Comparison of ENCODE assay signal across 8 cellular contexts in genomic region chr19:36686365-36687213, GRCh38. TPM values are rescaled to one million over a fixed set of nuclear protein-coding genes. Genes with fewer than 3 reads are reported as not detected.
DNase-seq lines count a peak whose midpoint lies in the region; ATAC-seq and TF ChIP-seq lines count a peak whose summit lies in the region.

No MANE protein-coding gene starts in this region.

- ATAC-seq in GM19035 (IDR thresholded peaks at IDR 0.05; ENCODE audit: unreplicated experiment) (no peak), HG02798 (IDR thresholded peaks at IDR 0.05; ENCODE audit: poor library complexity, unreplicated experiment) (no peak)

- TF ChIP-seq CTCF in endothelial cell (IDR thresholded peaks at IDR 0.05; ENCODE audit: unreplicated experiment), result no peak

- H3K27me3 Mint-ChIP-seq in endothelial cell (ENCODE audit: unreplicated experiment), result peaks cover 11% of the 10 kb centered on the region

- H3K36me3 ChIP-seq in BLaER1 (peaks cover 43% of the 10 kb centered on the region), GM23248 (ENCODE audit: low read depth) (peaks cover 21% of the 10 kb centered on the region)

- WGBS in GM23248 (ENCODE audit: low coverage in 1 of 2, low lambda C conversion rate in 2 of 2, missing lambda C conversion rate in 2 of 2), 2 experiments, result 24 to 27% methylated on average over 18 to 20 of the region's 20 CpGs

- H3K4me2 ChIP-seq in BLaER1, result peak overlapping the region; percentile 97
- H3K4me2 ChIP-seq in GM23248 (ENCODE audit: unreplicated experiment), result peak overlapping the region; percentile 93

- H3K27ac Mint-ChIP-seq in endothelial cell (ENCODE audit: unreplicated experiment), result peak overlapping the region; percentile 48

- H4K20me1 ChIP-seq in BLaER1, result no peaks in the 10 kb centered on the region
- H4K20me1 ChIP-seq in GM23248 (ENCODE audit: insufficient read depth), result no peaks in the 10 kb centered on the region

- H3K4me1 Mint-ChIP-seq in endothelial cell (ENCODE audit: unreplicated experiment), result peaks cover 22% of the 10 kb centered on the region

- H3K9me3 ChIP-seq in BLaER1 (peaks cover 50% of the 10 kb centered on the region), GM23248 (ENCODE audit: low read depth) (no peaks in the 10 kb centered on the region)

- H3K4me3 ChIP-seq in BLaER1, result peak overlapping the region; percentile 90
- H3K4me3 ChIP-seq in GM23248, result peak overlapping the region; percentile 99

- in situ Hi-C loops in GM23248 (cut with MboI), result no loop called here

- H3K9ac ChIP-seq in BLaER1 (peak overlapping the region; percentile 91), GM23248 (peak overlapping the region; percentile 84)

- peaks cover 46% of the 10 kb centered on the region for H3K36me3 Mint-ChIP-seq in endothelial cell (ENCODE audit: low read depth, unreplicated experiment)

- H3K27ac ChIP-seq in BLaER1 (peak overlapping the region; percentile 85), GM23248 (peak overlapping the region; percentile 26; the same call in 1 of the 2 replicates)

- DNase-seq in GM23248 (peak; percentile 32), RPMI7951 (ENCODE audit: low read depth) (peak; percentile 6), endothelial cell (ENCODE audit: low spot score) (no peak), myocyte (ENCODE audit: low read depth) (peak; percentile 84), NCI-H2227 (lab: John Stamatoyannopoulos, UW; ENCODE audit: unreplicated experiment) (no peak)

- peak overlapping the region; percentile 100 for H2AFZ ChIP-seq in GM23248

- peaks cover 79% of the 10 kb centered on the region for H3K79me2 ChIP-seq in GM23248 (ENCODE audit: insufficient read depth)

- H3K27me3 ChIP-seq in BLaER1, result no peaks in the 10 kb centered on the region
- H3K27me3 ChIP-seq in GM23248 (replicated peaks; ENCODE audit: insufficient read depth), result no peaks in the 10 kb centered on the region

- H3K9me3 Mint-ChIP-seq in endothelial cell (ENCODE audit: unreplicated experiment), result peaks cover 16% of the 10 kb centered on the region

- H3K9me2 ChIP-seq in GM23248 (ENCODE audit: insufficient read depth), result no peaks in the 10 kb centered on the region

- no peaks in the 10 kb centered on the region for H3F3A ChIP-seq in GM23248 (ENCODE audit: insufficient read depth)

- H3K4me1 ChIP-seq in BLaER1, result peaks cover 22% of the 10 kb centered on the region
- peaks cover 6% of the 10 kb centered on the region for H3K4me1 ChIP-seq in GM23248 (ENCODE audit: insufficient read depth)

- H3K4me3 Mint-ChIP-seq in endothelial cell (ENCODE audit: unreplicated experiment), result peak overlapping the region; percentile 96

RNA-seq across cellular contexts. Expression of gene ZNF567, which starts 0.8 kb away (rescaled TPM):
- 3.2 and 5.7 TPM in 2 replicates for total RNA-seq in GM23248 (2014; rRNA removed; shearing (Covaris generic))
- 5.2 and 6.1 TPM in 2 replicates for polyA plus RNA-seq in GM23248 (2016; fragmentation: Nextera tagmentation; extraction: Ambion mirVana)
- total RNA-seq in RPMI7951 (2014; rRNA removed; shearing (Covaris generic)), result 5.5 and 13.8 TPM in 2 replicates
- total RNA-seq in endothelial cell (ENCODE audit: unreplicated experiment), result 9.7 TPM
- 4.5 and 5.4 TPM in 2 replicates for total RNA-seq in myocyte
- polyA plus RNA-seq in myocyte (2012), result 3.9 TPM

RNA-seq across cellular contexts. Expression of gene ZNF461, which starts 20.0 kb away (rescaled TPM):
- 5.6 and 19.9 TPM in 2 replicates for total RNA-seq in GM23248 (2014; rRNA removed; shearing (Covaris generic))
- 4.5 and 4.7 TPM in 2 replicates for polyA plus RNA-seq in GM23248 (2016; fragmentation: Nextera tagmentation; extraction: Ambion mirVana)
- total RNA-seq in RPMI7951 (2014; rRNA removed; shearing (Covaris generic)), result 8.8 and 12.1 TPM in 2 replicates
- 9.2 TPM for total RNA-seq in endothelial cell (ENCODE audit: unreplicated experiment)
- 11.1 and 11.8 TPM in 2 replicates for total RNA-seq in myocyte
- polyA plus RNA-seq in myocyte (2012), result 8.4 TPM

Comparison
In these comparisons a context has a peak if more than half of its experiments do, and no peak if none do; other contexts are left out.
1. DNase-seq: peak in GM23248 (single experiment), RPMI7951 (single experiment) and myocyte (single experiment); none in endothelial cell (single experiment) and NCI-H2227 (single experiment).